Comparison of ENCODE assay signal across 20 cellular contexts in the genomic region with DNA sequence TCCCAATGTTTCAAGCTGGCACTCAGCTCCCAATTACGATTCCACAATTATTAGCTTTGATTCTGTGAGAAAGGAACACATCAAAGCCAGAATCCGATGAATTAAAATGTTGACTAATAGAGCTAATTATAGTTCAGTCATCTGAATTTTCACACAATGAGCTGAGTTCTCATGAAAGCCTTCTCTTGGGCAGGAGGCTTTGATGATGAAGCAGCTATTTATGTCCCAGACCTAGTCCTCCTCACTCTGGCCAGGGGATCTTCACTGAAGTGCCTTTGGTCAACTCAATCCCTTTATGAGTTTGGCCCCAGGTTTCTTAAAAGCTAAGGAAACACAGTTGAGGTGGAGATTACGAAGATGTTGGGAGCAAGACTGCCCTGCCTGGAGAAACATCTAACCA.
"Had no signal": no experiment of that assay in that cellular context is flagged by ENCODE, and none has a peak within 500 bp of the region (broad histone marks: within the 10 kb centered on the region; RNA-seq: fewer than 3 reads in every experiment).

No MANE protein-coding gene starts in this region.

- ATAC-seq: left colon; left lung; lower lobe of right lung; naive thymus-derived CD4-positive, alpha-beta T cell; natural killer cell treated with Interleukin-12 subunit alpha and Interleukin-12 subunit beta and Interleukin-15 and Interleukin-18, amount 100 ng/mL, for 72 hours; right cardiac atrium; sciatic nerve; stimulated activated effector memory CD8-positive, alpha-beta T cell treated with anti-CD3 and anti-CD28 coated beads, Interleukin-12 subunit alpha, Interleukin-12 subunit beta, amount 100 ng/mL, for 72 hours had no signal

- H3K4me3 ChIP-seq: left lung, lower lobe of right lung, ovary, spleen, tibial nerve, uterus had no signal

- H3K27me3 ChIP-seq: left lung, ovary, spleen, tibial nerve, uterus had no signal

- H3K27ac ChIP-seq: left lung, lower lobe of right lung, ovary, spleen, tibial nerve, uterus had no signal

- H3K36me3 ChIP-seq: left lung, lower lobe of right lung, ovary, spleen, tibial nerve, uterus had no signal

- H3K9me3 ChIP-seq: left lung, lower lobe of right lung, ovary, uterus had no signal

- DNase-seq: immature natural killer cell; kidney; left colon; left lung; lower lobe of right lung; mammary epithelial cell; mesenchymal stem cell; naive thymus-derived CD4-positive, alpha-beta T cell; ovary; retina; right cardiac atrium; small intestine; spleen; stimulated activated CD4-positive, alpha-beta T cell treated with anti-CD3 and anti-CD28 coated beads, Interleukin-4, amount 100 ng/mL, for 24 hours; stimulated activated naive CD4-positive, alpha-beta T cell; uterus had no signal

- H3K4me1 ChIP-seq: left lung, lower lobe of right lung, tibial nerve, uterus had no signal
